In the genomic region with DNA sequence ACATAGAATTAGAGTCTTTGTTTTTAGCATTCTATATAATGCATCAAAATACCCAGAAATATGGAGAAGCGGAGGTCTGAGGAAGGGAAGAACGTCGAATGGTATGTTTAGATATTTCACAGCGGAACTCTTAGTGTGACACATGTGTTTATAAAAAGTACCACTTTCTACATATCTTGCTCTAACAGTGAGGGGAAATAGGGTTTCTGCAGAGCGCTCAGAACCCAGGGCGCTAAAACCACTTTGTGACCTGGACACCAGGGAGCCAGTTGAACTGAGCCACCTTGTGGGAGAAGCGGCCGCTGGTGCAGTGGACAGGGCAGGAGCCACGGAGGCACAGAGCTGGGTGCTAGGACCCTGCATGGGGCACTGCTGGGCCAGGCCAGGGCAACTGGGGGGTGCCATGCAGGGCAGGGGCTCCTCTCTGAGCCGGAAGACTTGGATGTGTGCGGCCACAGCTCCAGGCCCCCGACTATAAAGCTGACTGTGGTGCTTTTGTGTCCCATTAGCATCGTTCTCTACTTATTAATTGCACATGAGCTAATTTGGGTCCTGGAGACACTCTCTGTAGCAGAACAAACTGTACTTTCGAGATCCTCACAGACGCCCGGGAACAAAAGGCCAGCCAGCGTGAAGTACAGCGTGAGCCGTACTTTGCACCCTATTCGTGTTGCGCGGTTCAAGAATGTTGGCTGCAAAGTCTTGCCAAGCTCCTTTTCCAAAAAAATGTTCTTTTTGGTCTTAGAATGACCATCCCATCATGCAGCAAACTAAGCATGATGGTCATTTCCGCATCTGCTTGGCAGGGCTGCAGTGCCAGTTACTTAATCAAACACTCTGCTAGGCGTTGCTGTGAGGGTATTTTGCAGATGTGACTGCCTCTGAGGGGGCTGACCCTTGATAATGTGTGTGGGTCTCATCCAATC, we compare ENCODE assay signal across 17 cellular contexts.
DNase-seq lines count a peak whose midpoint lies in the region; ATAC-seq and TF ChIP-seq lines count a peak whose summit lies in the region.
"Had no signal": no experiment of that assay in that cellular context is flagged by ENCODE, and none has a peak within 500 bp of the region (broad histone marks: within the 10 kb centered on the region; RNA-seq: fewer than 3 reads in every experiment).

No MANE protein-coding gene starts in this region.

- H3K36me3 Mint-ChIP-seq in IgD-negative memory B cell: no peaks in the 10 kb centered on the region
- peaks cover 6% of the 10 kb centered on the region for H3K36me3 Mint-ChIP-seq in effector memory CD8-positive, alpha-beta T cell (ENCODE audit: insufficient read depth)
- no peaks in the 10 kb centered on the region for H3K36me3 Mint-ChIP-seq in naive thymus-derived CD8-positive, alpha-beta T cell
- no peaks in the 10 kb centered on the region for H3K36me3 Mint-ChIP-seq in type B pancreatic cell

- no peak for DNase-seq in effector memory CD8-positive, alpha-beta T cell
- DNase-seq in naive thymus-derived CD8-positive, alpha-beta T cell: no peak
- no peak for DNase-seq in type B pancreatic cell (ENCODE audit: extremely low spot score, unreplicated experiment)
- DNase-seq: activated CD4-positive, alpha-beta T cell treated with anti-CD3 and anti-CD28 coated beads, Interleukin-2, amount 10 ng/mL, durations not matched to agents 24 days and 14 days; activated CD8-positive, alpha-beta memory T cell treated with anti-CD3 and anti-CD28 coated beads, Interleukin-2, amount 50 U/mL, for 48 hours; activated gamma-delta T cell treated with Interleukin-2 at 50 U/mL for 16 hours; amniotic stem cell; effector memory CD4-positive, alpha-beta T cell; glutamatergic neuron; GOT3; mesenchymal stem cell; psoas muscle; Right ventricle myocardium superior had no signal

- H3K4me3 Mint-ChIP-seq in IgD-negative memory B cell (peak overlapping the region in 2 of 4 donors; percentile 74 to 84), type B pancreatic cell (no peak overlapping the region)
- H3K4me3 Mint-ChIP-seq in effector memory CD8-positive, alpha-beta T cell: no peak overlapping the region
- H3K4me3 Mint-ChIP-seq in naive thymus-derived CD8-positive, alpha-beta T cell: peak overlapping the region in 1 of 10 donors; percentile 44
- H3K4me3 Mint-ChIP-seq: activated CD4-positive, alpha-beta T cell treated with anti-CD3 and anti-CD28 coated beads, Interleukin-2, amount 10 ng/mL, durations not matched to agents 24 days and 14 days had no signal

- no peak for ATAC-seq in effector memory CD8-positive, alpha-beta T cell (replicated peaks)
- ATAC-seq in naive thymus-derived CD8-positive, alpha-beta T cell: no peak
- ATAC-seq in GM18867 (IDR thresholded peaks at IDR 0.05; ENCODE audit: unreplicated experiment) (no peak), GM21360 (IDR thresholded peaks at IDR 0.05; ENCODE audit: unreplicated experiment) (no peak), GM19452 (IDR thresholded peaks at IDR 0.05; ENCODE audit: unreplicated experiment) (no peak)
- ATAC-seq: psoas muscle had no signal

- POLR2A ChIA-PET in naive thymus-derived CD8-positive, alpha-beta T cell (lab: Charles Lee): no interaction called here

- no peak for TF ChIP-seq CTCF in type B pancreatic cell (conservative IDR thresholded peaks at IDR 0.05)

- no peaks in the 10 kb centered on the region for H3K9me3 Mint-ChIP-seq in IgD-negative memory B cell
- no peaks in the 10 kb centered on the region for H3K9me3 Mint-ChIP-seq in effector memory CD8-positive, alpha-beta T cell
- no peaks in the 10 kb centered on the region for H3K9me3 Mint-ChIP-seq in naive thymus-derived CD8-positive, alpha-beta T cell
- H3K9me3 Mint-ChIP-seq in type B pancreatic cell: no peaks in the 10 kb centered on the region
- H3K9me3 Mint-ChIP-seq: activated CD4-positive, alpha-beta T cell treated with anti-CD3 and anti-CD28 coated beads, Interleukin-2, amount 10 ng/mL, durations not matched to agents 24 days and 14 days had no signal

- H3K27ac Mint-ChIP-seq in IgD-negative memory B cell (peak overlapping the region; percentile 95 to 97 (median 97)), type B pancreatic cell (peak overlapping the region; percentile 99)
- H3K27ac Mint-ChIP-seq in effector memory CD8-positive, alpha-beta T cell: peak overlapping the region; percentile 90 to 92
- peak overlapping the region in 8 of 10 donors; percentile 21 to 99 (median 88) for H3K27ac Mint-ChIP-seq in naive thymus-derived CD8-positive, alpha-beta T cell
- H3K27ac Mint-ChIP-seq: activated CD4-positive, alpha-beta T cell treated with anti-CD3 and anti-CD28 coated beads, Interleukin-2, amount 10 ng/mL, durations not matched to agents 24 days and 14 days had no signal

- H3K4me1 Mint-ChIP-seq in IgD-negative memory B cell: peaks cover 33 to 49% (median 48%) of the 10 kb centered on the region in 3 donors
- H3K4me1 Mint-ChIP-seq in effector memory CD8-positive, alpha-beta T cell (ENCODE audit: low read depth in 2 of 2): peaks cover 15 to 23% of the 10 kb centered on the region in 2 donors
- H3K4me1 Mint-ChIP-seq in naive thymus-derived CD8-positive, alpha-beta T cell: peaks cover 7 to 47% (median 25%) of the 10 kb centered on the region in 4 donors
- H3K4me1 Mint-ChIP-seq in type B pancreatic cell (ENCODE audit: unreplicated experiment): peaks cover 8% of the 10 kb centered on the region

- H3K27me3 Mint-ChIP-seq in IgD-negative memory B cell (peaks cover 1% of the 10 kb centered on the region), type B pancreatic cell (no peaks in the 10 kb centered on the region)
- no peaks in the 10 kb centered on the region for H3K27me3 Mint-ChIP-seq in effector memory CD8-positive, alpha-beta T cell
- H3K27me3 Mint-ChIP-seq in naive thymus-derived CD8-positive, alpha-beta T cell: no peaks in the 10 kb centered on the region
- H3K27me3 Mint-ChIP-seq: activated CD4-positive, alpha-beta T cell treated with anti-CD3 and anti-CD28 coated beads, Interleukin-2, amount 10 ng/mL, durations not matched to agents 24 days and 14 days had no signal
